ENCODE assay signal across 8 cellular contexts in genomic region chr1:150970818-150971582, GRCh38. TPM values are rescaled to one million over a fixed set of nuclear protein-coding genes. Genes with fewer than 3 reads are reported as not detected.
DNase-seq lines count a peak whose midpoint lies in the region; ATAC-seq and FAIRE-seq lines count a peak whose summit lies in the region.

No MANE protein-coding gene starts in this region.

- DNase-seq in GM23248, result peak; percentile 77
- no peak for DNase-seq in activated CD8-positive, alpha-beta T cell treated with anti-CD3 and anti-CD28 coated beads, Interleukin-2, amount 10 ng/mL, durations not matched to agents 7 days and 5 days
- DNase-seq in cardiac septum (ENCODE audit: low spot score), result peak; percentile 83
- peak; percentile 83 for DNase-seq in renal cortical epithelial cell (ENCODE audit: low read depth)
- no peak for DNase-seq in GM19239 (ENCODE audit: insufficient read length, low spot score)
- no peak for DNase-seq in SHP77 (lab: John Stamatoyannopoulos, UW)

- H3K4me1 Mint-ChIP-seq in activated CD8-positive, alpha-beta T cell treated with anti-CD3 and anti-CD28 coated beads, Interleukin-2, amount 10 ng/mL, durations not matched to agents 7 days and 5 days (ENCODE audit: low read depth), result peaks cover 45% of the 10 kb centered on the region

- no peaks in the 10 kb centered on the region for H3K9me2 ChIP-seq in GM23248 (ENCODE audit: insufficient read depth)

- intact Hi-C loops in cardiac septum (cut with DNase I), result loop anchor here (5.0 kb wide), 1 partner anchor 94 kb away; the partner anchor contains the start of gene ARNT

- no peaks in the 10 kb centered on the region for H3K27me3 ChIP-seq in GM23248 (replicated peaks; ENCODE audit: insufficient read depth)

- H3K27me3 Mint-ChIP-seq in activated CD8-positive, alpha-beta T cell treated with anti-CD3 and anti-CD28 coated beads, Interleukin-2, amount 10 ng/mL, durations not matched to agents 7 days and 5 days (ENCODE audit: low read depth), result no peaks in the 10 kb centered on the region

- peaks cover 20% of the 10 kb centered on the region for H3K36me3 ChIP-seq in GM23248 (ENCODE audit: low read depth)

- H3K4me1 ChIP-seq in GM23248 (ENCODE audit: insufficient read depth), result peaks cover 30% of the 10 kb centered on the region

- peak overlapping the region; percentile 76 for H3K27ac ChIP-seq in GM23248

- no peak overlapping the region for H2AFZ ChIP-seq in GM23248

- H3F3A ChIP-seq in GM23248 (ENCODE audit: insufficient read depth), result peaks cover 27% of the 10 kb centered on the region; the same call in 1 of the 2 replicates

- no peaks in the 10 kb centered on the region for H4K20me1 ChIP-seq in GM23248 (ENCODE audit: insufficient read depth)

- peak overlapping the region; percentile 97 for H3K4me2 ChIP-seq in GM23248 (ENCODE audit: unreplicated experiment)

- FAIRE-seq in GM19239 (lab: Jason Lieb, UNC), result no peak

- ATAC-seq in activated CD8-positive, alpha-beta T cell treated with anti-CD3 and anti-CD28 coated beads, Interleukin-2, amount 10 ng/mL, durations not matched to agents 7 days and 5 days, result no peak
- ATAC-seq in GM19324 (IDR thresholded peaks at IDR 0.05; ENCODE audit: low FRiP score, unreplicated experiment), result no peak
- no peak for ATAC-seq in HG03571 (IDR thresholded peaks at IDR 0.05; ENCODE audit: unreplicated experiment)

- in situ Hi-C loops in GM23248 (cut with MboI), result no loop called here

- peak overlapping the region; percentile 96 for H3K9ac ChIP-seq in GM23248

- peaks cover 48% of the 10 kb centered on the region for H3K36me3 Mint-ChIP-seq in activated CD8-positive, alpha-beta T cell treated with anti-CD3 and anti-CD28 coated beads, Interleukin-2, amount 10 ng/mL, durations not matched to agents 7 days and 5 days (ENCODE audit: low read depth)

- WGBS in GM23248 (ENCODE audit: low coverage in 1 of 2, low lambda C conversion rate in 2 of 2, missing lambda C conversion rate in 2 of 2), 2 experiments, result 34 to 56% methylated on average over 8 to 11 of the region's 11 CpGs

- peak overlapping the region; percentile 87 for H3K4me3 Mint-ChIP-seq in activated CD8-positive, alpha-beta T cell treated with anti-CD3 and anti-CD28 coated beads, Interleukin-2, amount 10 ng/mL, durations not matched to agents 7 days and 5 days

- H3K79me2 ChIP-seq in GM23248 (ENCODE audit: insufficient read depth), result peaks cover 76% of the 10 kb centered on the region

- CTCF ChIA-PET in activated CD8-positive, alpha-beta T cell treated with anti-CD3 and anti-CD28 coated beads, Interleukin-2, amount 10 ng/mL, durations not matched to agents 7 days and 5 days (lab: Charles Lee), result interaction anchor here (1.3 to 1.9 kb wide), 3 partner anchors 9 to 37 kb away, joined by 4 to 7 read pairs (median 7); no protein-coding TSS in a partner anchor

- peak overlapping the region; percentile 43 for H3K27ac Mint-ChIP-seq in activated CD8-positive, alpha-beta T cell treated with anti-CD3 and anti-CD28 coated beads, Interleukin-2, amount 10 ng/mL, durations not matched to agents 7 days and 5 days

- POLR2A ChIA-PET in activated CD8-positive, alpha-beta T cell treated with anti-CD3 and anti-CD28 coated beads, Interleukin-2, amount 10 ng/mL, durations not matched to agents 7 days and 5 days (lab: Charles Lee), result interaction anchor here (1.1 to 1.5 kb wide), 2 partner anchors 34 to 80 kb away, joined by 3 read pairs; no protein-coding TSS in a partner anchor

- H3K9me3 ChIP-seq in GM23248 (ENCODE audit: low read depth), result no peaks in the 10 kb centered on the region

- H3K9me3 Mint-ChIP-seq in activated CD8-positive, alpha-beta T cell treated with anti-CD3 and anti-CD28 coated beads, Interleukin-2, amount 10 ng/mL, durations not matched to agents 7 days and 5 days (ENCODE audit: insufficient read depth), result no peaks in the 10 kb centered on the region

- H3K4me3 ChIP-seq in GM23248, result peak overlapping the region; percentile 99

RNA-seq across cellular contexts. Expression of gene CERS2, which starts 3.6 kb away (rescaled TPM):
- total RNA-seq in GM23248 (2014; rRNA removed; shearing (Covaris generic)), result 124 and 148 TPM in 2 replicates
- polyA plus RNA-seq in GM23248 (2016; fragmentation: Nextera tagmentation; extraction: Ambion mirVana), result 201 and 202 TPM in 2 replicates
- total RNA-seq in activated CD8-positive, alpha-beta T cell treated with anti-CD3 and anti-CD28 coated beads, Interleukin-2, amount 10 ng/mL, durations not matched to agents 7 days and 5 days, result 100 to 1,000 TPM; 149 to 150 TPM
- total RNA-seq in cardiac septum (76.0 TPM), renal cortical epithelial cell (119 and 202 TPM in 2 replicates)

RNA-seq across cellular contexts. Expression of gene ANXA9, which starts 11.1 kb away (rescaled TPM):
- total RNA-seq in GM23248 (2014; rRNA removed; shearing (Covaris generic)), result not detected in 2 replicates
- 0.16 and 0.26 TPM in 2 replicates for polyA plus RNA-seq in GM23248 (2016; fragmentation: Nextera tagmentation; extraction: Ambion mirVana)
- not detected for total RNA-seq in activated CD8-positive, alpha-beta T cell treated with anti-CD3 and anti-CD28 coated beads, Interleukin-2, amount 10 ng/mL, durations not matched to agents 7 days and 5 days
- 0.16 TPM for total RNA-seq in cardiac septum
- 0.30 and 1.6 TPM in 2 replicates for total RNA-seq in renal cortical epithelial cell

RNA-seq across cellular contexts. Expression of gene MINDY1, which starts 35.7 kb away (rescaled TPM):
- total RNA-seq in GM23248 (2014; rRNA removed; shearing (Covaris generic)), result 7.7 and 9.1 TPM in 2 replicates
- polyA plus RNA-seq in GM23248 (2016; fragmentation: Nextera tagmentation; extraction: Ambion mirVana), result 4.6 and 6.1 TPM in 2 replicates
- 1 to 10 TPM; 9.1 to 9.9 TPM for total RNA-seq in activated CD8-positive, alpha-beta T cell treated with anti-CD3 and anti-CD28 coated beads, Interleukin-2, amount 10 ng/mL, durations not matched to agents 7 days and 5 days
- total RNA-seq in cardiac septum (49.1 TPM), renal cortical epithelial cell (35.4 and 47.7 TPM in 2 replicates)

RNA-seq across cellular contexts. Expression of gene PRUNE1, which starts 37.2 kb away (rescaled TPM):
- total RNA-seq in GM23248 (2014; rRNA removed; shearing (Covaris generic)), result 7.2 and 10.5 TPM in 2 replicates
- polyA plus RNA-seq in GM23248 (2016; fragmentation: Nextera tagmentation; extraction: Ambion mirVana), result 9.0 and 10.8 TPM in 2 replicates
- total RNA-seq in activated CD8-positive, alpha-beta T cell treated with anti-CD3 and anti-CD28 coated beads, Interleukin-2, amount 10 ng/mL, durations not matched to agents 7 days and 5 days, result 10 to 100 TPM; 15.8 to 19.0 TPM
- 31.0 TPM for total RNA-seq in cardiac septum
- total RNA-seq in renal cortical epithelial cell, result 12.5 and 21.6 TPM in 2 replicates

RNA-seq across cellular contexts. Expression of gene SETDB1, which starts 44.8 kb away (rescaled TPM):
- 21.4 and 30.2 TPM in 2 replicates for total RNA-seq in GM23248 (2014; rRNA removed; shearing (Covaris generic))
- 9.7 and 10.2 TPM in 2 replicates for polyA plus RNA-seq in GM23248 (2016; fragmentation: Nextera tagmentation; extraction: Ambion mirVana)
- 10 to 100 TPM; 58.5 to 59.3 TPM for total RNA-seq in activated CD8-positive, alpha-beta T cell treated with anti-CD3 and anti-CD28 coated beads, Interleukin-2, amount 10 ng/mL, durations not matched to agents 7 days and 5 days
- total RNA-seq in cardiac septum (15.5 TPM), renal cortical epithelial cell (33.0 and 51.1 TPM in 2 replicates)

Comparison
In these comparisons a context has a peak if more than half of its experiments do, and no peak if none do; other contexts are left out.
1. DNase-seq: peak in GM23248 (single experiment), cardiac septum (single experiment) and renal cortical epithelial cell (single experiment); none in activated CD8-positive, alpha-beta T cell treated with anti-CD3 and anti-CD28 coated beads, Interleukin-2, amount 10 ng/mL, durations not matched to agents 7 days and 5 days (single experiment), GM19239 (single experiment) and SHP77 (0 of 2).